Comparison of ENCODE assay signal across 8 cellular contexts in genomic region chr20:58650776-58651547, GRCh38. TPM values are rescaled to one million over a fixed set of nuclear protein-coding genes. Genes with fewer than 3 reads are reported as not detected.
A peak's percentile ranks its signal among the peaks of the same experiment; 100 is the strongest.
DNase-seq lines count a peak whose midpoint lies in the region; ATAC-seq and TF ChIP-seq lines count a peak whose summit lies in the region.

Gene STX16, plus strand, starts transcription at chr20:58651283. Its CDS starts 724 bp downstream, at chr20:58652007.

- no peaks in the 10 kb centered on the region for H3K9me3 ChIP-seq in duodenal mucosa (ENCODE audit: control insufficient read depth in 1 of 2, low read length in 2 of 2)

- no peaks in the 10 kb centered on the region for H3K9me3 Mint-ChIP-seq in activated CD4-positive, alpha-beta memory T cell treated with anti-CD3 and anti-CD28 coated beads for 36 hours

- intact Hi-C loops in activated CD4-positive, alpha-beta memory T cell treated with anti-CD3 and anti-CD28 coated beads for 36 hours (cut with micrococcal nuclease), result loop anchor here (1.0 to 10.0 kb wide), 7 partner anchors 17 to 1026 kb away; partner anchors contain the start of genes GNAS, GNAS-AS1, NELFCD and VAPB
- intact Hi-C loops in lower leg skin (cut with DNase I; ENCODE audit: low total_unique reads), result no loop called here

- H3K27me3 ChIP-seq in BJ (ENCODE audit: control insufficient read depth, insufficient read depth, low read length) (no peaks in the 10 kb centered on the region), duodenal mucosa (ENCODE audit: control insufficient read depth in 1 of 2, insufficient read depth in 2 of 2, low read length in 2 of 2) (no peaks in the 10 kb centered on the region)

- peak; percentile 58 for TF ChIP-seq CTCF in BJ (IDR thresholded peaks at IDR 0.05; ENCODE audit: insufficient read depth, low read depth, low read length)
- TF ChIP-seq CTCF in lower leg skin (IDR thresholded peaks at IDR 0.05), result peak in 1 of 3 donors; percentile 83

- H3K9ac ChIP-seq in duodenal mucosa (ENCODE audit: low read depth in 1 of 2, low read length in 2 of 2), result peak within 1 kb of the TSS; percentile 98 to 100

- H3K27ac ChIP-seq in duodenal mucosa (ENCODE audit: low read depth, low read length), result peak within 1 kb of the TSS; percentile 94

- TF ChIP-seq POLR2A in lower leg skin (IDR thresholded peaks at IDR 0.05), result no peak

- CTCF ChIA-PET in BJ (lab: Yijun Ruan, JAX), result interaction anchor here (0.7 to 6.2 kb wide), 20 partner anchors 9 to 805 kb away, joined by 3 to 42 read pairs (median 4); partner anchors contain the start of gene GNAS
- CTCF ChIA-PET in activated CD4-positive, alpha-beta memory T cell treated with anti-CD3 and anti-CD28 coated beads for 36 hours (lab: Charles Lee), result interaction anchor here (0.6 to 2.7 kb wide), 28 partner anchors 9 to 1271 kb away, joined by 3 to 37 read pairs (median 3); partner anchors contain the start of genes ATP5F1E, NPEPL1 and VAPB

- WGBS in lower leg skin, 2 donors, result 0 to 1% methylated on average over 46 to 47 of the region's 49 CpGs

- ATAC-seq in GM19328 (IDR thresholded peaks at IDR 0.05; ENCODE audit: unreplicated experiment) (peak; percentile 54), HG03558 (IDR thresholded peaks at IDR 0.05; ENCODE audit: extremely low read depth, unreplicated experiment) (peak; percentile 58)

- DNase-seq in BJ (ENCODE audit: low read depth) (no peak), NCI-H774 (lab: John Stamatoyannopoulos, UW) (peak; percentile 83), lower leg skin (ENCODE audit: low spot score in 2 of 2) (peak; percentile 84 to 98)
- peak; percentile 93 for DNase-seq in activated CD4-positive, alpha-beta memory T cell treated with anti-CD3 and anti-CD28 coated beads for 36 hours
- DNase-seq in stimulated activated CD4-positive, alpha-beta T cell treated with anti-CD3 and anti-CD28 coated beads, Interleukin-4, amount 100 ng/mL, for 4 hours, result peak; percentile 83 to 86

- peak within 1 kb of the TSS; percentile 100 for H3K27ac Mint-ChIP-seq in activated CD4-positive, alpha-beta memory T cell treated with anti-CD3 and anti-CD28 coated beads for 36 hours

- peaks cover 17% of the 10 kb centered on the region for H3K4me1 Mint-ChIP-seq in activated CD4-positive, alpha-beta memory T cell treated with anti-CD3 and anti-CD28 coated beads for 36 hours (ENCODE audit: low read depth)

- H3K36me3 Mint-ChIP-seq in activated CD4-positive, alpha-beta memory T cell treated with anti-CD3 and anti-CD28 coated beads for 36 hours, result peaks cover 21% of the 10 kb centered on the region

- H3K4me3 Mint-ChIP-seq in activated CD4-positive, alpha-beta memory T cell treated with anti-CD3 and anti-CD28 coated beads for 36 hours, result peak within 1 kb of the TSS; percentile 99

- no peaks in the 10 kb centered on the region for H3K36me3 ChIP-seq in BJ (ENCODE audit: control insufficient read depth, insufficient read depth, low read length)
- H3K36me3 ChIP-seq in duodenal mucosa (ENCODE audit: control insufficient read depth in 1 of 2, insufficient read depth in 2 of 2, low read length in 2 of 2), result no peaks in the 10 kb centered on the region

- H3K27me3 Mint-ChIP-seq in activated CD4-positive, alpha-beta memory T cell treated with anti-CD3 and anti-CD28 coated beads for 36 hours, result no peaks in the 10 kb centered on the region

- peaks cover 18 to 29% of the 10 kb centered on the region in 2 donors for H3K4me1 ChIP-seq in duodenal mucosa (ENCODE audit: control insufficient read depth in 1 of 2, insufficient read depth in 2 of 2, low read length in 2 of 2)

- H3K4me3 ChIP-seq in BJ (ENCODE audit: low read depth, low read length) (peak within 1 kb of the TSS; percentile 80), duodenal mucosa (ENCODE audit: low read depth in 1 of 2, low read length in 2 of 2) (peak within 1 kb of the TSS; percentile 95 to 96), lower leg skin (ENCODE audit: low read depth, poor library complexity, severe bottlenecking) (peak within 1 kb of the TSS; percentile 97)

- POLR2A ChIA-PET in BJ (lab: Charles Lee), result interaction anchor here (0.6 kb wide), 3 partner anchors 127 to 230 kb away, joined by 4 to 7 read pairs (median 4); no protein-coding TSS in a partner anchor
- POLR2A ChIA-PET in activated CD4-positive, alpha-beta memory T cell treated with anti-CD3 and anti-CD28 coated beads for 36 hours (lab: Charles Lee), result interaction anchor here (0.6 to 3.4 kb wide), 20 partner anchors 9 to 941 kb away, joined by 3 to 32 read pairs (median 4); partner anchors contain the start of genes NELFCD, NPEPL1, PMEPA1 and VAPB

RNA-seq across cellular contexts. Expression of gene STX16, which starts in this region (rescaled TPM):
- polyA plus RNA-seq in BJ (2011; rRNA removed), result 39.7 and 45.5 TPM in 2 replicates
- polyA minus RNA-seq in BJ (2011; rRNA and poly(A)+ RNA removed), result 12.3 and 19.6 TPM in 2 replicates
- 100 to 1,000 TPM in 1 of 2 experiments, 10 to 100 TPM in 1; 88.7 to 104 TPM for total RNA-seq in activated CD4-positive, alpha-beta memory T cell treated with anti-CD3 and anti-CD28 coated beads for 36 hours
- total RNA-seq in lower leg skin, result 10 to 100 TPM; 36.0 to 52.1 (median 44.2) TPM
